ENCODE assay signal across 3 cellular contexts in genomic region chr4:162458051-162458450, GRCh38.
"Had no signal": no experiment of that assay in that cellular context is flagged by ENCODE, and none has a peak within 500 bp of the region (broad histone marks: within the 10 kb centered on the region; RNA-seq: fewer than 3 reads in every experiment).

No MANE protein-coding gene starts in this region.

- H3K4me3 ChIP-seq: GM12878 had no signal

- DNase-seq: GDM1, GF-D8 had no signal
